15 cellular contexts compared by ENCODE assay signal in the genomic region with DNA sequence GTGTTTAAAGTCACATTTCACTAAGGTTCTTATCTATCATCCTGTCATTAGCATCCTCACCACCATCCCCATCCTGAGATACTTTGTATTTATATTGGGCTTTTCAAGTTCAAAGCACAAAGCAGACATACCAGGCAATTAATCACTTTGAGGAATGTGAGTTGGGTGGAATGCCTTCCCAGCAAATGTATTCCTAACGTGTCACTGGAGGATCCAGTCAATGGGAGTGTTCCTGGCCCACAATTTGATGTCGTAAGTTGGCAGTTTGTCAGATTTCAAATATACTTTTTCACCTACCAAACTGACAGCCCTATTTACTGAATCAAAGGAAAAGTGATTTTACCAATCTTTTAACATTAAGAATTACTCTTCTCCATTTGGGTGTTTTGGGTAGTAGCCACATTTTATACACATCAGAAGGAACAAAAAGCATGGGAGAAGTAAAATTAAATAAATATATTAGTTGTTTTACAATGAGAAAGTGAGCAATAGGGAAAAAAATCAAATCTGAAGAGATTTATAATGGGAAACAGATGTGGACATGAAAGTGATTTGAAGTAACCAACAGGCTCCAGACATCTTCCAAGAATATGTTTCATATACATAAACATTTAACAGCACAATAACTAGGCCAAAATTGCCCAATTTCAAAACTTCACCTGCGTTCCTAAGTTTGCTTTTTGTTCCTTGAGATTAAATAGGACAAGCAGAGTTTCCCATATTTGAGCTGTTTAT.
A peak's percentile ranks its signal among the peaks of the same experiment; 100 is the strongest.
DNase-seq lines count a peak whose midpoint lies in the region; ATAC-seq and TF ChIP-seq lines count a peak whose summit lies in the region.
"Had no signal": no experiment of that assay in that cellular context is flagged by ENCODE, and none has a peak within 500 bp of the region (broad histone marks: within the 10 kb centered on the region; RNA-seq: fewer than 3 reads in every experiment).

No MANE protein-coding gene starts in this region.

- H3K9me3 ChIP-seq in gastrocnemius medialis: no peaks in the 10 kb centered on the region

- no peak overlapping the region for H3K27ac ChIP-seq in gastrocnemius medialis
- H3K27ac ChIP-seq: VCaP had no signal

- peaks cover 10% of the 10 kb centered on the region for H3K27me3 Mint-ChIP-seq in osteocyte (ENCODE audit: unreplicated experiment)
- peaks cover 3% of the 10 kb centered on the region for H3K27me3 Mint-ChIP-seq in progenitor cell of endocrine pancreas
- H3K27me3 Mint-ChIP-seq: activated naive CD8-positive, alpha-beta T cell treated with anti-CD3 and anti-CD28 coated beads, Interleukin-2, amount 10 ng/mL, durations not matched to agents 7 days and 5 days; effector memory CD8-positive, alpha-beta T cell had no signal

- no peak overlapping the region for H3K4me3 Mint-ChIP-seq in osteocyte (ENCODE audit: unreplicated experiment)
- H3K4me3 Mint-ChIP-seq in progenitor cell of endocrine pancreas (ENCODE audit: low read depth): no peak overlapping the region
- H3K4me3 Mint-ChIP-seq: activated naive CD8-positive, alpha-beta T cell treated with anti-CD3 and anti-CD28 coated beads, Interleukin-2, amount 10 ng/mL, durations not matched to agents 7 days and 5 days; effector memory CD8-positive, alpha-beta T cell had no signal

- no peaks in the 10 kb centered on the region for H3K27me3 ChIP-seq in gastrocnemius medialis

- no peaks in the 10 kb centered on the region for H3K36me3 ChIP-seq in gastrocnemius medialis

- TF ChIP-seq CTCF in fibroblast of mammary gland (conservative IDR thresholded peaks at IDR 0.05; ENCODE audit: control insufficient read depth, insufficient read depth, low read depth, low read length) (no peak), osteocyte (IDR thresholded peaks at IDR 0.05) (no peak), progenitor cell of endocrine pancreas (IDR thresholded peaks at IDR 0.05; ENCODE audit: unreplicated experiment) (no peak), gastrocnemius medialis (IDR thresholded peaks at IDR 0.05 in 4 of 5, conservative IDR thresholded peaks at IDR 0.05 in 1 of 5) (no peak)

- in situ Hi-C loops in gastrocnemius medialis (cut with MboI; ENCODE audit: low sequenced_read_pairs in 4 of 4): no loop called here

- TF ChIP-seq POLR2A in gastrocnemius medialis (IDR thresholded peaks at IDR 0.05): no peak

- intact Hi-C loops in gastrocnemius medialis (cut with DNase I; ENCODE audit: low total_unique reads): no loop called here

- ATAC-seq in left lobe of liver (no peak), gastrocnemius medialis (no peak), GM18861 (IDR thresholded peaks at IDR 0.05; ENCODE audit: unreplicated experiment) (no peak)
- ATAC-seq: effector memory CD8-positive, alpha-beta T cell had no signal

- no peaks in the 10 kb centered on the region for H3K9me3 Mint-ChIP-seq in osteocyte (ENCODE audit: unreplicated experiment)
- H3K9me3 Mint-ChIP-seq in progenitor cell of endocrine pancreas (ENCODE audit: low read depth): no peaks in the 10 kb centered on the region
- H3K9me3 Mint-ChIP-seq: activated naive CD8-positive, alpha-beta T cell treated with anti-CD3 and anti-CD28 coated beads, Interleukin-2, amount 10 ng/mL, durations not matched to agents 7 days and 5 days had no signal

- H3K4me3 ChIP-seq in fibroblast of mammary gland (ENCODE audit: control insufficient read depth, low read depth, low read length) (no peak overlapping the region), gastrocnemius medialis (no peak overlapping the region)

- H3K36me3 Mint-ChIP-seq in osteocyte (ENCODE audit: unreplicated experiment) (no peaks in the 10 kb centered on the region), progenitor cell of endocrine pancreas (ENCODE audit: insufficient read depth) (no peaks in the 10 kb centered on the region)
- H3K36me3 Mint-ChIP-seq: activated naive CD8-positive, alpha-beta T cell treated with anti-CD3 and anti-CD28 coated beads, Interleukin-2, amount 10 ng/mL, durations not matched to agents 7 days and 5 days had no signal

- H3K4me1 ChIP-seq in gastrocnemius medialis: no peaks in the 10 kb centered on the region

- H3K27ac Mint-ChIP-seq in osteocyte (ENCODE audit: unreplicated experiment) (peak overlapping the region; percentile 67), progenitor cell of endocrine pancreas (no peak overlapping the region)
- H3K27ac Mint-ChIP-seq: activated naive CD8-positive, alpha-beta T cell treated with anti-CD3 and anti-CD28 coated beads, Interleukin-2, amount 10 ng/mL, durations not matched to agents 7 days and 5 days; effector memory CD8-positive, alpha-beta T cell had no signal

- H3K4me1 Mint-ChIP-seq in osteocyte (ENCODE audit: unreplicated experiment) (peaks cover 18% of the 10 kb centered on the region), progenitor cell of endocrine pancreas (ENCODE audit: low read depth) (peaks cover 9% of the 10 kb centered on the region)

- DNase-seq in ELR (ENCODE audit: low read depth) (peak; percentile 25), RPMI7951 (ENCODE audit: low read depth) (peak; percentile 6), fibroblast of mammary gland (ENCODE audit: low read depth) (peak; percentile 91), osteocyte (ENCODE audit: extremely low spot score, unreplicated experiment) (no peak), left lobe of liver (ENCODE audit: low spot score) (no peak), progenitor cell of endocrine pancreas (ENCODE audit: low spot score, unreplicated experiment) (no peak), gastrocnemius medialis (no peak)
- DNase-seq: activated CD8-positive, alpha-beta memory T cell treated with anti-CD3 and anti-CD28 coated beads, Interleukin-2, amount 50 U/mL, for 4 hours; activated naive CD8-positive, alpha-beta T cell treated with anti-CD3 and anti-CD28 coated beads, Interleukin-2, amount 10 ng/mL, durations not matched to agents 7 days and 5 days; DMS 273 treated with DMSO at 0.1 percent for 48 hours; effector memory CD8-positive, alpha-beta T cell; SHP77; stimulated activated naive CD4-positive, alpha-beta T cell had no signal

Comparison
In these comparisons a context has a peak if more than half of its experiments do, and no peak if none do; other contexts are left out.
1. DNase-seq: peak in ELR (single experiment), RPMI7951 (single experiment) and fibroblast of mammary gland (single experiment); none in osteocyte (single experiment), left lobe of liver (single experiment), progenitor cell of endocrine pancreas (single experiment) and gastrocnemius medialis (0 of 2).